In the genomic region with DNA sequence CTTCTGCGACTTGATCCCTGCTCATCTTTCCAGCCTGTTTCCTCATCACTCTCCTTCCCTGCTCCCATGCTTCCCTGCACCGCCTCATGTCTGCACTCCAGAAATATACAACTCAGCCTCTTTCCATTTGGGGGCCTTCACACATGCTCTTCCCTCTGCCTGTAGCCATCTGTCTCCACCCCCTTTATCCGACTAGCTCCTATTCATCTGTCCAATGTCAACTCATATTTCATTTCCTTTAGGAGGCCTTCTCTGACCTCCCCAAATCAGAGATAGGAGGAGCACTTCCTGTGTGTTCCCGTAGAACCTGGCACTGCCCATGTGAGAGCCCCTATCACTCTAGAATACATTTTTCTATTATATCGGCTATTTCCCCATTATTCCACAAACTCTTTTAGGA, we compare ENCODE assay signal across 15 cellular contexts. TPM values are rescaled to one million over a fixed set of nuclear protein-coding genes. Genes with fewer than 3 reads are reported as not detected.
A peak's percentile ranks its signal among the peaks of the same experiment; 100 is the strongest.
DNase-seq lines count a peak whose midpoint lies in the region; ATAC-seq and TF ChIP-seq lines count a peak whose summit lies in the region.
"Had no signal": no experiment of that assay in that cellular context is flagged by ENCODE, and none has a peak within 500 bp of the region (broad histone marks: within the 10 kb centered on the region; RNA-seq: fewer than 3 reads in every experiment).

No MANE protein-coding gene starts in this region.

- peak overlapping the region; percentile 24 to 69 for H3K4me3 Mint-ChIP-seq in activated T-cell treated with anti-CD3 and anti-CD28 coated beads, Interleukin-2, amount 50 U/mL, for 72 hours
- H3K4me3 Mint-ChIP-seq in stimulated activated naive CD8-positive, alpha-beta T cell treated with anti-CD3 and anti-CD28 coated beads, Interleukin-15, amount 100 ng/mL, for 72 hours = peak overlapping the region; percentile 0 to 66

- in situ Hi-C loops in GM23248 (cut with MboI) = no loop called here

- peak overlapping the region; percentile 6 for H3K27ac Mint-ChIP-seq in activated T-cell treated with anti-CD3 and anti-CD28 coated beads, Interleukin-2, amount 50 U/mL, for 72 hours
- H3K27ac Mint-ChIP-seq in stimulated activated naive CD8-positive, alpha-beta T cell treated with anti-CD3 and anti-CD28 coated beads, Interleukin-15, amount 100 ng/mL, for 72 hours = peak overlapping the region in 1 of 2 donors; percentile 96

- peaks cover 37% of the 10 kb centered on the region for H3K4me1 Mint-ChIP-seq in activated T-cell treated with anti-CD3 and anti-CD28 coated beads, Interleukin-2, amount 50 U/mL, for 72 hours (ENCODE audit: low read depth)
- H3K4me1 Mint-ChIP-seq in stimulated activated naive CD8-positive, alpha-beta T cell treated with anti-CD3 and anti-CD28 coated beads, Interleukin-15, amount 100 ng/mL, for 72 hours = peaks cover 36% of the 10 kb centered on the region

- H3K9me2 ChIP-seq in GM23248 (ENCODE audit: insufficient read depth) = no peaks in the 10 kb centered on the region

- H3K36me3 Mint-ChIP-seq in activated T-cell treated with anti-CD3 and anti-CD28 coated beads, Interleukin-2, amount 50 U/mL, for 72 hours (ENCODE audit: insufficient read depth in 2 of 2) = peaks cover 5 to 11% of the 10 kb centered on the region in 2 donors
- H3K36me3 Mint-ChIP-seq: naive thymus-derived CD8-positive, alpha-beta T cell had no signal

- H3K27me3 Mint-ChIP-seq in activated T-cell treated with anti-CD3 and anti-CD28 coated beads, Interleukin-2, amount 50 U/mL, for 72 hours (ENCODE audit: low read depth) = peaks cover 7% of the 10 kb centered on the region
- H3K27me3 Mint-ChIP-seq in stimulated activated naive CD8-positive, alpha-beta T cell treated with anti-CD3 and anti-CD28 coated beads, Interleukin-15, amount 100 ng/mL, for 72 hours = no peaks in the 10 kb centered on the region

- no peak overlapping the region for H3K4me2 ChIP-seq in GM23248 (ENCODE audit: unreplicated experiment)

- TF ChIP-seq CTCF in Peyer's patch (IDR thresholded peaks at IDR 0.05) = no peak
- TF ChIP-seq CTCF in dorsolateral prefrontal cortex (IDR thresholded peaks at IDR 0.05 in 54 of 56, conservative IDR thresholded peaks at IDR 0.05 in 2 of 56; ENCODE audit: low read depth in 1 of 56, partially characterized antibody in 56 of 56) = no peak
- TF ChIP-seq CTCF in prostate gland (IDR thresholded peaks at IDR 0.05) = no peak

- H3K4me1 ChIP-seq in Peyer's patch (peaks cover 0 to 11% (median 2%) of the 10 kb centered on the region in 4 donors), prostate gland (replicated peaks) (no peaks in the 10 kb centered on the region), GM23248 (ENCODE audit: insufficient read depth) (no peaks in the 10 kb centered on the region)
- H3K4me1 ChIP-seq: SJSA1 had no signal

- H3K9ac ChIP-seq in GM23248 = no peak overlapping the region

- no peaks in the 10 kb centered on the region for H4K20me1 ChIP-seq in GM23248 (ENCODE audit: insufficient read depth)

- H3K36me3 ChIP-seq in Peyer's patch (no peaks in the 10 kb centered on the region), prostate gland (no peaks in the 10 kb centered on the region), GM23248 (ENCODE audit: low read depth) (no peaks in the 10 kb centered on the region)
- H3K36me3 ChIP-seq: esophagus muscularis mucosa, SJSA1 had no signal

- no peaks in the 10 kb centered on the region for H3K9me3 ChIP-seq in Peyer's patch
- H3K9me3 ChIP-seq in prostate gland = no peaks in the 10 kb centered on the region
- H3K9me3 ChIP-seq in GM23248 (ENCODE audit: low read depth) = no peaks in the 10 kb centered on the region
- H3K9me3 ChIP-seq: esophagus muscularis mucosa, SJSA1 had no signal

- intact Hi-C loops in dorsolateral prefrontal cortex (cut with DNase I) (no loop called here), prostate gland (cut with DNase I) (no loop called here)

- no peaks in the 10 kb centered on the region for H3K79me2 ChIP-seq in GM23248 (ENCODE audit: insufficient read depth)

- H3F3A ChIP-seq in GM23248 (ENCODE audit: insufficient read depth) = no peaks in the 10 kb centered on the region

- peak overlapping the region in 3 of 4 donors; percentile 38 to 66 (median 59) for H3K27ac ChIP-seq in Peyer's patch
- H3K27ac ChIP-seq in dorsolateral prefrontal cortex = peak overlapping the region in 33 of 59 donors; percentile 2 to 70 (median 48)
- no peak overlapping the region for H3K27ac ChIP-seq in prostate gland
- no peak overlapping the region for H3K27ac ChIP-seq in GM23248
- H3K27ac ChIP-seq: SJSA1 had no signal

- 86% methylated on average over 5 of the region's 5 CpGs for WGBS in prostate gland
- 88 to 92% methylated on average over 5 of the region's 5 CpGs for WGBS in GM23248 (ENCODE audit: low coverage in 1 of 2, low lambda C conversion rate in 2 of 2, missing lambda C conversion rate in 2 of 2), 2 experiments

- no peak for ATAC-seq in activated T-cell treated with anti-CD3 and anti-CD28 coated beads, Interleukin-2, amount 50 U/mL, for 72 hours (replicated peaks in 1 of 2)
- ATAC-seq in stimulated activated naive CD8-positive, alpha-beta T cell treated with anti-CD3 and anti-CD28 coated beads, Interleukin-15, amount 100 ng/mL, for 72 hours = no peak
- ATAC-seq: naive thymus-derived CD8-positive, alpha-beta T cell had no signal

- no peak for TF ChIP-seq POLR2A in Peyer's patch (IDR thresholded peaks at IDR 0.05)
- TF ChIP-seq POLR2A in prostate gland (IDR thresholded peaks at IDR 0.05) = no peak

- peaks cover 0 to 3% of the 10 kb centered on the region in 2 donors for H3K9me3 Mint-ChIP-seq in activated T-cell treated with anti-CD3 and anti-CD28 coated beads, Interleukin-2, amount 50 U/mL, for 72 hours
- peaks cover 1 to 9% of the 10 kb centered on the region in 2 donors for H3K9me3 Mint-ChIP-seq in stimulated activated naive CD8-positive, alpha-beta T cell treated with anti-CD3 and anti-CD28 coated beads, Interleukin-15, amount 100 ng/mL, for 72 hours

- no peak overlapping the region for H3K4me3 ChIP-seq in Peyer's patch
- peak overlapping the region in 5 of 59 donors; percentile 5 to 14 (median 12) for H3K4me3 ChIP-seq in dorsolateral prefrontal cortex
- H3K4me3 ChIP-seq in prostate gland = no peak overlapping the region
- H3K4me3 ChIP-seq in GM23248 = no peak overlapping the region
- H3K4me3 ChIP-seq: coronary artery, esophagus muscularis mucosa, SJSA1 had no signal

- H2AFZ ChIP-seq in GM23248 = no peak overlapping the region; the same call in 1 of the 2 replicates

- no peaks in the 10 kb centered on the region for H3K27me3 ChIP-seq in Peyer's patch
- no peaks in the 10 kb centered on the region for H3K27me3 ChIP-seq in dorsolateral prefrontal cortex
- H3K27me3 ChIP-seq in prostate gland (replicated peaks; ENCODE audit: insufficient read depth) = no peaks in the 10 kb centered on the region
- H3K27me3 ChIP-seq in GM23248 (replicated peaks; ENCODE audit: insufficient read depth) = no peaks in the 10 kb centered on the region
- H3K27me3 ChIP-seq: esophagus muscularis mucosa, SJSA1 had no signal

- DNase-seq in activated T-cell treated with anti-CD3 and anti-CD28 coated beads, Interleukin-2, amount 50 U/mL, for 72 hours = no peak
- DNase-seq in activated T-cell treated with anti-CD3 and anti-CD28 coated beads, Interleukin-2, amount 50 U/mL, for 1 hour = no peak
- DNase-seq in Peyer's patch (no peak), dorsolateral prefrontal cortex (no peak), NCI-H2081 (lab: John Stamatoyannopoulos, UW) (no peak), prostate gland (ENCODE audit: low spot score) (no peak), GM23248 (no peak)
- DNase-seq in stimulated activated naive CD8-positive, alpha-beta T cell treated with anti-CD3 and anti-CD28 coated beads, Interleukin-15, amount 100 ng/mL, for 72 hours = no peak
- DNase-seq: aorta; left colon; stimulated activated CD4-positive, alpha-beta T cell treated with anti-CD3 and anti-CD28 coated beads, Interleukin-4, amount 100 ng/mL, for 1 hour had no signal

RNA-seq across cellular contexts. Expression of gene ATP8B4, which starts 10.6 kb away (rescaled TPM):
- 10 to 100 TPM; 14.0 to 21.3 TPM for total RNA-seq in activated T-cell treated with anti-CD3 and anti-CD28 coated beads, Interleukin-2, amount 50 U/mL, for 72 hours
- total RNA-seq in Peyer's patch (10 to 100 TPM in 2 of 4 donors, 1 to 10 TPM in 2; 1.4 to 13.2 (median 8.7) TPM), dorsolateral prefrontal cortex (10 to 100 TPM in 92 of 120 experiments, 1 to 10 TPM in 28; 4.0 to 24.3 (median 11.9) TPM), prostate gland (10 to 100 TPM in 1 of 2 donors, 1 to 10 TPM in 1; 8.3 to 55.7 TPM)
- total RNA-seq in GM23248 (2014; rRNA removed; shearing (Covaris generic)) = 1.5 and 11.4 TPM in 2 replicates
- 0.89 and 1.1 TPM in 2 replicates for polyA plus RNA-seq in GM23248 (2016; fragmentation: Nextera tagmentation; extraction: Ambion mirVana)
- polyA plus RNA-seq: naive thymus-derived CD8-positive, alpha-beta T cell had no signal

Comparison
In these comparisons a context has a peak if more than half of its experiments do, and no peak if none do; other contexts are left out.
1. H3K27ac ChIP-seq: peak in Peyer's patch (3 of 4) and dorsolateral prefrontal cortex (33 of 59); none in prostate gland (0 of 2) and GM23248 (single experiment).